In the genomic region with DNA sequence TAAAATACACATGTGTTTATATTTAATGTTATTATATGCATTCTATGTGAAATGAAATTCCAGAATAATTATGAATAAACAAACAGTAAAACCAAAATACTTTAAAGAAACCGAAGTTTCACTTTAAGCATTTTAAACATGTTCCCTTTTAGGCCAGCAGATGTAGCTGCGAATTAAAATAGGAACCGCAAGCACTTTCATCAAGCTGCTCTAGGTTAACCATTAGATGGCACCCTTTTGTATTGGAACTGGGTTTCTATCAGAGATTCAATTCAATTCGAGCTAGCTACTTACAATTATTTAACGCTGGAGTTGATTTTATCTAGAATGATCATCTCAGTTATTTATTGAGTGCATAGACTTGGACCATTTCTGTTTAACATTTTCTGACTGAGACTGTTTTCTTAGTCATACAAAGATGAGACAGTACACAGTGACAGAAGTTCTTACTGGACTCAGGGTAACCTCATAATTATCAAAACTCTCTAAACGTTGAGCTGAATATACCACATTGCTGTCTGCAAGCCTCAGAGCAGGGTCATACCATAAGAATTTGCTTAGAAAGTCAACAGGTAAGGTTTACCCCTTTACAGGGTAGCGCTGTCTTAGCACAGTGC, we compare ENCODE assay signal across 8 cellular contexts. TPM values are rescaled to one million over a fixed set of nuclear protein-coding genes. Genes with fewer than 3 reads are reported as not detected.
DNase-seq lines count a peak whose midpoint lies in the region; ATAC-seq and TF ChIP-seq lines count a peak whose summit lies in the region.

No MANE protein-coding gene starts in this region.

- no peaks in the 10 kb centered on the region; the same call in 1 of the 2 replicates for H4K20me1 ChIP-seq in GM23338 (replicated peaks; ENCODE audit: insufficient read depth)

- no peak overlapping the region for H2AFZ ChIP-seq in GM23338

- H3K27ac ChIP-seq in GM23338 (ENCODE audit: low read depth) (no peak overlapping the region), dorsolateral prefrontal cortex (peak overlapping the region in 37 of 59 donors; percentile 1 to 76 (median 29))

- no peaks in the 10 kb centered on the region for H3K4me1 ChIP-seq in GM23338 (ENCODE audit: insufficient read depth)

- peaks cover 42% of the 10 kb centered on the region for H3K36me3 Mint-ChIP-seq in GM23338 (ENCODE audit: low read depth)
- H3K36me3 Mint-ChIP-seq in activated T-helper 2 cell treated with anti-CD3 and anti-CD28 coated beads, Interferon-gamma antibody, Interleukin-2, Interleukin-4, amounts not matched to agents 10 μg/mL and 5 μg/mL and 100 μg/mL, durations not matched to agents 14 hours and 24 hours and 36 hours (ENCODE audit: low read depth): peaks cover 24% of the 10 kb centered on the region

- H3F3A ChIP-seq in GM23338 (replicated peaks; ENCODE audit: low read depth): no peaks in the 10 kb centered on the region

- H3K4me3 ChIP-seq in GM12864 (ENCODE audit: low read depth, low read length) (no peak overlapping the region), GM23338 (no peak overlapping the region), dorsolateral prefrontal cortex (peak overlapping the region in 3 of 59 donors; percentile 2 to 8 (median 6))

- no peaks in the 10 kb centered on the region for H3K79me2 ChIP-seq in GM23338 (replicated peaks; ENCODE audit: insufficient read depth)

- ATAC-seq in GM23338 (peak; percentile 74), omental fat pad (ENCODE audit: low FRiP score) (no peak)

- TF ChIP-seq CTCF in GM12864 (IDR thresholded peaks at IDR 0.05; ENCODE audit: low read depth, low read length, missing control alignments) (peak; percentile 72), GM23338 (conservative IDR thresholded peaks at IDR 0.05; ENCODE audit: low read depth in 2 of 2) (peak; percentile 91), dorsolateral prefrontal cortex (IDR thresholded peaks at IDR 0.05 in 54 of 56, conservative IDR thresholded peaks at IDR 0.05 in 2 of 56; ENCODE audit: low read depth in 1 of 56, partially characterized antibody in 56 of 56) (peak; percentile 72 to 99 (median 94)), omental fat pad (IDR thresholded peaks at IDR 0.05) (no peak)

- no peak overlapping the region for H3K4me3 Mint-ChIP-seq in GM23338
- H3K4me3 Mint-ChIP-seq in activated T-helper 2 cell treated with anti-CD3 and anti-CD28 coated beads, Interferon-gamma antibody, Interleukin-2, Interleukin-4, amounts not matched to agents 10 μg/mL and 5 μg/mL and 100 μg/mL, durations not matched to agents 14 hours and 24 hours and 36 hours (ENCODE audit: low read depth): no peak overlapping the region

- H3K4me2 ChIP-seq in GM23338: no peak overlapping the region

- H3K27me3 ChIP-seq in GM23338 (ENCODE audit: insufficient read depth): no peaks in the 10 kb centered on the region
- no peaks in the 10 kb centered on the region for H3K27me3 ChIP-seq in dorsolateral prefrontal cortex

- H3K4me1 Mint-ChIP-seq in GM23338: no peaks in the 10 kb centered on the region
- peaks cover 9% of the 10 kb centered on the region for H3K4me1 Mint-ChIP-seq in activated T-helper 2 cell treated with anti-CD3 and anti-CD28 coated beads, Interferon-gamma antibody, Interleukin-2, Interleukin-4, amounts not matched to agents 10 μg/mL and 5 μg/mL and 100 μg/mL, durations not matched to agents 14 hours and 24 hours and 36 hours (ENCODE audit: low read depth)

- peaks cover 3% of the 10 kb centered on the region for H3K27me3 Mint-ChIP-seq in GM23338 (ENCODE audit: insufficient read depth, low read depth, poor library complexity)
- no peaks in the 10 kb centered on the region for H3K27me3 Mint-ChIP-seq in activated T-helper 2 cell treated with anti-CD3 and anti-CD28 coated beads, Interferon-gamma antibody, Interleukin-2, Interleukin-4, amounts not matched to agents 10 μg/mL and 5 μg/mL and 100 μg/mL, durations not matched to agents 14 hours and 24 hours and 36 hours (ENCODE audit: low read depth)

- peaks cover 9% of the 10 kb centered on the region for H3K36me3 ChIP-seq in GM23338 (ENCODE audit: insufficient read depth)

- DNase-seq in GM12864 (ENCODE audit: low read depth) (peak; percentile 41), GM23338 (ENCODE audit: low spot score) (peak; percentile 83), NAMALWA (ENCODE audit: low spot score) (peak; percentile 84), dorsolateral prefrontal cortex (peak in 2 of 10 donors; percentile 24 to 31), myocyte (ENCODE audit: low read depth) (peak; percentile 66), omental fat pad (ENCODE audit: low spot score) (no peak), NCI-H2107 (lab: John Stamatoyannopoulos, UW) (no peak)
- no peak for DNase-seq in activated T-helper 2 cell treated with anti-CD3 and anti-CD28 coated beads, Interferon-gamma antibody, Interleukin-2, Interleukin-4, amounts not matched to agents 10 μg/mL and 5 μg/mL and 100 μg/mL, durations not matched to agents 14 hours and 24 hours and 36 hours (ENCODE audit: low spot score)

- intact Hi-C loops in dorsolateral prefrontal cortex (cut with DNase I): loop anchor here in 1 of 2 donors (10.0 kb wide), 2 partner anchors 630 to 750 kb away; no protein-coding TSS in a partner anchor
- intact Hi-C loops in activated T-helper 2 cell treated with anti-CD3 and anti-CD28 coated beads, Interferon-gamma antibody, Interleukin-2, Interleukin-4, amounts not matched to agents 10 μg/mL and 5 μg/mL and 100 μg/mL, durations not matched to agents 14 hours and 24 hours and 36 hours (cut with micrococcal nuclease): loop anchor here (1.0 to 2.0 kb wide), 3 partner anchors 14 to 352 kb away; no protein-coding TSS in a partner anchor

- no peak overlapping the region for H3K27ac Mint-ChIP-seq in GM23338
- H3K27ac Mint-ChIP-seq in activated T-helper 2 cell treated with anti-CD3 and anti-CD28 coated beads, Interferon-gamma antibody, Interleukin-2, Interleukin-4, amounts not matched to agents 10 μg/mL and 5 μg/mL and 100 μg/mL, durations not matched to agents 14 hours and 24 hours and 36 hours: no peak overlapping the region

- no peaks in the 10 kb centered on the region for H3K9me3 Mint-ChIP-seq in GM23338
- H3K9me3 Mint-ChIP-seq in activated T-helper 2 cell treated with anti-CD3 and anti-CD28 coated beads, Interferon-gamma antibody, Interleukin-2, Interleukin-4, amounts not matched to agents 10 μg/mL and 5 μg/mL and 100 μg/mL, durations not matched to agents 14 hours and 24 hours and 36 hours: no peaks in the 10 kb centered on the region

- no peaks in the 10 kb centered on the region for H3K9me2 ChIP-seq in GM23338 (ENCODE audit: insufficient read depth)

TF ChIP-seq in GM23338, 12 proteins besides CTCF, POLR2A, EP300 and RAD21 (continues in another document):
- no peak for TF ChIP-seq ZNF331 (CRISPR knock-in tag; IDR thresholded peaks at IDR 0.05; ENCODE audit: low read depth)
- TF ChIP-seq EZH2 (IDR thresholded peaks at IDR 0.05; ENCODE audit: low read depth, unreplicated experiment): no peak
- no peak for TF ChIP-seq EZH2phosphoT487 (IDR thresholded peaks at IDR 0.05; ENCODE audit: unreplicated experiment)
- TF ChIP-seq NANOG (IDR thresholded peaks at IDR 0.05; ENCODE audit: borderline replicate concordance): no peak
- no peak for TF ChIP-seq ZNF114 (CRISPR knock-in tag; IDR thresholded peaks at IDR 0.05)
- TF ChIP-seq CREB1 (CRISPR knock-in tag; IDR thresholded peaks at IDR 0.05; ENCODE audit: low read depth): no peak
- TF ChIP-seq, protein P1, sequence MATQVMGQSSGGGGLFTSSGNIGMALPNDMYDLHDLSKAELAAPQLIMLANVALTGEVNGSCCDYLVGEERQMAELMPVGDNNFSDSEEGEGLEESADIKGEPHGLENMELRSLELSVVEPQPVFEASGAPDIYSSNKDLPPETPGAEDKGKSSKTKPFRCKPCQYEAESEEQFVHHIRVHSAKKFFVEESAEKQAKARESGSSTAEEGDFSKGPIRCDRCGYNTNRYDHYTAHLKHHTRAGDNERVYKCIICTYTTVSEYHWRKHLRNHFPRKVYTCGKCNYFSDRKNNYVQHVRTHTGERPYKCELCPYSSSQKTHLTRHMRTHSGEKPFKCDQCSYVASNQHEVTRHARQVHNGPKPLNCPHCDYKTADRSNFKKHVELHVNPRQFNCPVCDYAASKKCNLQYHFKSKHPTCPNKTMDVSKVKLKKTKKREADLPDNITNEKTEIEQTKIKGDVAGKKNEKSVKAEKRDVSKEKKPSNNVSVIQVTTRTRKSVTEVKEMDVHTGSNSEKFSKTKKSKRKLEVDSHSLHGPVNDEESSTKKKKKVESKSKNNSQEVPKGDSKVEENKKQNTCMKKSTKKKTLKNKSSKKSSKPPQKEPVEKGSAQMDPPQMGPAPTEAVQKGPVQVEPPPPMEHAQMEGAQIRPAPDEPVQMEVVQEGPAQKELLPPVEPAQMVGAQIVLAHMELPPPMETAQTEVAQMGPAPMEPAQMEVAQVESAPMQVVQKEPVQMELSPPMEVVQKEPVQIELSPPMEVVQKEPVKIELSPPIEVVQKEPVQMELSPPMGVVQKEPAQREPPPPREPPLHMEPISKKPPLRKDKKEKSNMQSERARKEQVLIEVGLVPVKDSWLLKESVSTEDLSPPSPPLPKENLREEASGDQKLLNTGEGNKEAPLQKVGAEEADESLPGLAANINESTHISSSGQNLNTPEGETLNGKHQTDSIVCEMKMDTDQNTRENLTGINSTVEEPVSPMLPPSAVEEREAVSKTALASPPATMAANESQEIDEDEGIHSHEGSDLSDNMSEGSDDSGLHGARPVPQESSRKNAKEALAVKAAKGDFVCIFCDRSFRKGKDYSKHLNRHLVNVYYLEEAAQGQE (IDR thresholded peaks at IDR 0.05; ENCODE audit: unreplicated experiment): no peak
- TF ChIP-seq POLR2AphosphoS5 (IDR thresholded peaks at IDR 0.05; ENCODE audit: low read depth): no peak

RNA-seq across cellular contexts. Expression of a gene that starts 8.5 kb away (rescaled TPM):
- 3.7 and 5.7 TPM in 2 replicates for total RNA-seq in GM23338 (2014; rRNA removed; shearing (Covaris generic))
- polyA plus RNA-seq in GM23338 (2016; fragmentation: Nextera tagmentation; extraction: Ambion mirVana): 9.7 and 10.7 TPM in 2 replicates
- 10 to 100 TPM; 10.7 to 28.5 (median 20.7) TPM for total RNA-seq in dorsolateral prefrontal cortex
- total RNA-seq in myocyte: 5.4 and 7.8 TPM in 2 replicates
- polyA plus RNA-seq in myocyte (2012): 5.6 TPM
- 10 to 100 TPM in 1 of 4 donors, 1 to 10 TPM in 3; 3.5 to 13.6 (median 5.2) TPM for total RNA-seq in omental fat pad
- 11.8 and 11.9 TPM in 2 replicates for total RNA-seq in activated T-helper 2 cell treated with anti-CD3 and anti-CD28 coated beads, Interferon-gamma antibody, Interleukin-2, Interleukin-4, amounts not matched to agents 10 μg/mL and 5 μg/mL and 100 μg/mL, durations not matched to agents 14 hours and 24 hours and 36 hours

Comparison
In these comparisons a context has a peak if more than half of its experiments do, and no peak if none do; other contexts are left out.
1. DNase-seq: peak in GM12864 (single experiment), GM23338 (single experiment), NAMALWA (single experiment) and myocyte (single experiment); none in omental fat pad (single experiment), activated T-helper 2 cell treated with anti-CD3 and anti-CD28 coated beads, Interferon-gamma antibody, Interleukin-2, Interleukin-4, amounts not matched to agents 10 μg/mL and 5 μg/mL and 100 μg/mL, durations not matched to agents 14 hours and 24 hours and 36 hours (single experiment) and NCI-H2107 (single experiment).
2. CTCF ChIP-seq: peak in GM12864 (single experiment), GM23338 (2 of 2) and dorsolateral prefrontal cortex (56 of 56); none in omental fat pad (0 of 3).